In the genomic region with DNA sequence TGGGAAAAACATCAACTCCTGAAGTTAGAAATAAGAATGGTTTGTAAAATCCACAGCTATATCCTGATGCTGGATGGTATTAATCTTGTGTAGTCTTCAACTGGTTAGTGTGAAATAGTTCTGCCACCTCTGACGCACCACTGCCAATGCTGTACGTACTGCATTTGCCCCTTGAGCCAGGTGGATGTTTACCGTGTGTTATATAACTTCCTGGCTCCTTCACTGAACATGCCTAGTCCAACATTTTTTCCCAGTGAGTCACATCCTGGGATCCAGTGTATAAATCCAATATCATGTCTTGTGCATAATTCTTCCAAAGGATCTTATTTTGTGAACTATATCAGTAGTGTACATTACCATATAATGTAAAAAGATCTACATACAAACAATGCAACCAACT, we compare ENCODE assay signal across 15 cellular contexts. TPM values are rescaled to one million over a fixed set of nuclear protein-coding genes. Genes with fewer than 3 reads are reported as not detected.
DNase-seq lines count a peak whose midpoint lies in the region; ATAC-seq, FAIRE-seq and TF ChIP-seq lines count a peak whose summit lies in the region.
"Not testable (repeated sequence)": the region's sequence is repeated elsewhere in the genome, so short reads cannot be mapped to it uniquely, and the experiment has no call there.
"Had no signal": no experiment of that assay in that cellular context is flagged by ENCODE, and none has a peak within 500 bp of the region (broad histone marks: within the 10 kb centered on the region; RNA-seq: fewer than 3 reads in every experiment).

No MANE protein-coding gene starts in this region.

- not testable (repeated sequence) for H4K8ac ChIP-seq in IMR-90 (ENCODE audit: low read depth in 2 of 2, low read length in 2 of 2)

- not testable (repeated sequence) for H4K5ac ChIP-seq in IMR-90 (ENCODE audit: low read depth, low read length)

- peak; percentile 13 for FAIRE-seq in pancreas (lab: Jason Lieb, UNC)

- not testable (repeated sequence) for H3K27me3 ChIP-seq in IMR-90 (ENCODE audit: control insufficient read depth, insufficient read depth, low read length); pancreas

- WGBS in IMR-90 (ENCODE audit: extremely low coverage in 2 of 2, insufficient read length in 1 of 2), 2 experiments: no CpG with 5 or more reads among the region's 3 CpGs
- WGBS in pancreas, 2 donors: 8 to 18% methylated on average over 3 of the region's 3 CpGs

- H3K27ac ChIP-seq in IMR-90 (ENCODE audit: insufficient read depth, low read length); RWPE1: not testable (repeated sequence)
- peak overlapping the region; percentile 75 for H3K27ac ChIP-seq in epithelial cell of prostate
- H3K27ac ChIP-seq in pancreas: peak overlapping the region in 1 of 4 donors; percentile 50

- not testable (repeated sequence) for H3K9me3 ChIP-seq in IMR-90 (ENCODE audit: control insufficient read depth, insufficient read depth, low read length); pancreas

- TSS peak; percentile 100 for BruUV-seq in IMR-90 (replicated peaks; lab: Mats Ljungman, UMichigan)

- DNase-seq in DMS53 treated with DMSO at 0.1 percent for 48 hours (lab: John Stamatoyannopoulos, UW; ENCODE audit: unreplicated experiment) (peak; percentile 69), IMR-90 (peak; percentile 36), RWPE1 (ENCODE audit: low spot score) (peak; percentile 57), amniotic epithelial cell (ENCODE audit: low read depth) (peak; percentile 48), kidney tubule cell (ENCODE audit: low spot score) (peak; percentile 77), pancreas (peak in 4 of 6 donors; percentile 48 to 74 (median 63))
- DNase-seq in epithelial cell of prostate (ENCODE audit: low read depth, low spot score): not testable (repeated sequence)

- not testable (repeated sequence) for H3K9me1 ChIP-seq in IMR-90 (ENCODE audit: insufficient read depth, low read length)

- in situ Hi-C loops in IMR-90 (cut with MboI; ENCODE audit: low sequenced_read_pairs): not testable (repeated sequence)

- H3K36me3 ChIP-seq in IMR-90 (ENCODE audit: control insufficient read depth, insufficient read depth, low read length): peaks cover 42% of the 10 kb centered on the region
- H3K36me3 ChIP-seq in pancreas: peaks cover 4 to 38% (median 23%) of the 10 kb centered on the region in 3 donors

- not testable (repeated sequence) for H3K4me3 ChIP-seq in IMR-90 (ENCODE audit: insufficient read depth, low read depth, low read length); pancreas

- not testable (repeated sequence) for H3K56ac ChIP-seq in IMR-90 (ENCODE audit: extremely low read depth, insufficient read depth, low read length)

- not testable (repeated sequence) for H3K4me1 ChIP-seq in IMR-90 (ENCODE audit: control insufficient read depth, insufficient read depth, low read length); pancreas

- not testable (repeated sequence) for H3K14ac ChIP-seq in IMR-90 (replicated peaks; ENCODE audit: low read depth, low read length)

- TF ChIP-seq POLR2A in IMR-90 (IDR thresholded peaks at IDR 0.05; ENCODE audit: low read depth, low read length): not testable (repeated sequence)

- H3K9ac ChIP-seq in IMR-90 (ENCODE audit: low read depth, low read length): not testable (repeated sequence)

- H2BK5ac ChIP-seq in IMR-90 (ENCODE audit: low read depth, low read length, poor library complexity, severe bottlenecking): not testable (repeated sequence)

- H3K79me1 ChIP-seq in IMR-90 (ENCODE audit: low read depth in 1 of 2, low read length in 2 of 2): peaks cover 9 to 11% of the 10 kb centered on the region in 2 experiments

- ATAC-seq in IMR-90 (ENCODE audit: low read depth): not testable (repeated sequence)
- peak; percentile 43 to 90 (median 80) for ATAC-seq in pancreas

- H4K20me1 ChIP-seq in IMR-90 (ENCODE audit: insufficient read depth, low read length): peaks cover 69% of the 10 kb centered on the region

- not testable (repeated sequence) for H4K91ac ChIP-seq in IMR-90 (ENCODE audit: insufficient read depth, low read depth, low read length)

- dilution Hi-C loops in IMR-90 (cut with HindIII; ENCODE audit: low sequenced_read_pairs, unreplicated experiment): not testable (repeated sequence)

- not testable (repeated sequence) for H2AK9ac ChIP-seq in IMR-90 (replicated peaks; ENCODE audit: low read depth, low read length, poor library complexity)

- not testable (repeated sequence) for H3K4me2 ChIP-seq in IMR-90 (ENCODE audit: low read depth, low read length)

- not testable (repeated sequence) for TF ChIP-seq CTCF in IMR-90 (conservative IDR thresholded peaks at IDR 0.05; ENCODE audit: low read depth, low read length); RWPE1 (conservative IDR thresholded peaks at IDR 0.05; ENCODE audit: low read depth); pancreas (IDR thresholded peaks at IDR 0.05)

- H2BK120ac ChIP-seq in IMR-90 (ENCODE audit: low read depth, low read length): not testable (repeated sequence)

- not testable (repeated sequence) for H3K4ac ChIP-seq in IMR-90 (ENCODE audit: low read depth, low read length)

- not testable (repeated sequence) for H3K23ac ChIP-seq in IMR-90 (ENCODE audit: low read depth, low read length)

- intact Hi-C loops in IMR-90 (cut with micrococcal nuclease): loop anchor here (10.0 kb wide), 1 partner anchor 97 kb away; no protein-coding TSS in a partner anchor
- intact Hi-C loops in pancreas (cut with DNase I): not testable (repeated sequence)

- not testable (repeated sequence) for H2AFZ ChIP-seq in IMR-90 (replicated peaks; ENCODE audit: low read length, poor library complexity)

- H2AK5ac ChIP-seq in IMR-90 (ENCODE audit: low read depth, low read length): not testable (repeated sequence)

- H2BK20ac ChIP-seq in IMR-90 (ENCODE audit: low read depth, low read length): not testable (repeated sequence)

- CTCF ChIA-PET in IMR-90 (lab: Yijun Ruan, JAX) (interaction anchor here (0.6 kb wide), 1 partner anchor 107 kb away, joined by 5 read pairs; no protein-coding TSS in a partner anchor), RWPE1 (lab: Yijun Ruan, JAX) (interaction anchor here (1.1 kb wide), 1 partner anchor 292 kb away, joined by 3 read pairs; no protein-coding TSS in a partner anchor)

- H3K18ac ChIP-seq in IMR-90 (ENCODE audit: low read depth, low read length): not testable (repeated sequence)

- POLR2A ChIA-PET in IMR-90 (lab: Charles Lee; ENCODE audit: unreplicated experiment): interaction anchor here (0.8 to 1.0 kb wide), 2 partner anchors 12 to 33 kb away, joined by 4 to 6 read pairs; no protein-coding TSS in a partner anchor
- POLR2A ChIA-PET in RWPE1 (lab: Yijun Ruan, JAX; ENCODE audit: low non-redundant PET): interaction anchor here (0.6 kb wide), 1 partner anchor 119 kb away, joined by 5 read pairs; no protein-coding TSS in a partner anchor

- not testable (repeated sequence) for TF ChIP-seq RAD21 in IMR-90 (IDR thresholded peaks at IDR 0.05; ENCODE audit: low read length)

- not testable (repeated sequence) for H2BK15ac ChIP-seq in IMR-90 (ENCODE audit: low read depth, low read length)

RNA-seq across cellular contexts. Expression of gene LDHC, which starts 4.7 kb away (rescaled TPM):
- total RNA-seq in IMR-90 (2012; rRNA removed): not detected in 2 replicates
- not detected in 2 replicates for polyA plus RNA-seq in IMR-90 (2012; rRNA removed)
- polyA plus RNA-seq in IMR-90 (2012; cell fraction: cytosol; rRNA removed): not detected in 2 replicates
- polyA plus RNA-seq in IMR-90 (2012; cell fraction: nucleus; rRNA removed; ENCODE audit: low replicate concordance): not detected in 2 replicates
- total RNA-seq in pancreas: under 1 TPM in 2 of 6 donors, not detected in 4; 0.47 to 0.86 TPM
- 1 to 10 TPM in 1 of 2 donors, under 1 TPM in 1; 0.38 to 1.3 TPM for polyA plus RNA-seq in pancreas
- total RNA-seq: activated CD4-positive, alpha-beta T cell treated with anti-CD3 and anti-CD28 coated beads, Interleukin-2, amount 10 ng/mL, durations not matched to agents 7 days and 5 days; G401; lower leg skin; pulmonary artery endothelial cell had no signal
- polyA plus RNA-seq: BJ, GM23338 had no signal

RNA-seq across cellular contexts. Expression of gene LDHA, which starts 13.0 kb away (rescaled TPM):
- total RNA-seq in IMR-90 (2012; rRNA removed) (1,735 and 2,567 TPM in 2 replicates), pancreas (100 to 1,000 TPM in 3 of 6 donors, 10 to 100 TPM in 3; 66.2 to 223 (median 116) TPM)
- polyA plus RNA-seq in IMR-90 (2012; rRNA removed) (1,293 and 1,813 TPM in 2 replicates), pancreas (100 to 1,000 TPM in 1 of 2 donors, 10 to 100 TPM in 1; 75.8 to 100 TPM)
- polyA plus RNA-seq in IMR-90 (2012; cell fraction: cytosol; rRNA removed): 253 and 291 TPM in 2 replicates
- polyA plus RNA-seq in IMR-90 (2012; cell fraction: nucleus; rRNA removed; ENCODE audit: low replicate concordance): 157 and 790 TPM in 2 replicates

RNA-seq across cellular contexts. Expression of gene LDHAL6A, which starts 48.3 kb away (rescaled TPM):
- not detected in 2 replicates for total RNA-seq in IMR-90 (2012; rRNA removed)
- not detected in 2 replicates for polyA plus RNA-seq in IMR-90 (2012; rRNA removed)
- not detected in 2 replicates for polyA plus RNA-seq in IMR-90 (2012; cell fraction: cytosol; rRNA removed)
- not detected in 2 replicates for polyA plus RNA-seq in IMR-90 (2012; cell fraction: nucleus; rRNA removed; ENCODE audit: low replicate concordance)
- not detected for total RNA-seq in pancreas
- polyA plus RNA-seq in pancreas: under 1 TPM in 1 of 2 donors, not detected in 1; 0.02 TPM
- total RNA-seq: G401, heart right ventricle, lower leg skin, pulmonary artery endothelial cell, SJSA1 had no signal
- polyA plus RNA-seq: BJ, heart right ventricle had no signal
